In the genomic region with DNA sequence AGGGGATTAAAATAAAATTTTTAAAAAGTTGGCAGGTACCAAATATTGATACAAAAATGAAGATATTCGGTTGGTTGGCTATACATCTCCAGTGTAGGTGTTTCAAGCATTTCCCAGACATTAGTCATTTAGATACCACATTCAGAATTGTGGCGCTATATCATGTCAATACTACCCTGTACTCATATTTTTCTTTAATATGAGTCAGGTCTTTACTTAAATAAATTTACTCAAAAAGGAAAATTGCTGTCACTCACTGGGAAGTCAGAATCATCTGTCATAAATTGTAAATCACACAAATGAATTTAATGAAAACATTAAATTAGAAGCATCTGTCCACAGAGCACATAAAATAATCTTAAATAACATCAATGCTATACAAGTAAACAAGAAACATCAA, we compare ENCODE assay signal across 15 cellular contexts.
DNase-seq lines count a peak whose midpoint lies in the region; ATAC-seq and TF ChIP-seq lines count a peak whose summit lies in the region.
"Had no signal": no experiment of that assay in that cellular context is flagged by ENCODE, and none has a peak within 500 bp of the region (broad histone marks: within the 10 kb centered on the region; RNA-seq: fewer than 3 reads in every experiment).

No MANE protein-coding gene starts in this region.

- no peak for ATAC-seq in PC-3
- no peak for ATAC-seq in HG03108 (IDR thresholded peaks at IDR 0.05; ENCODE audit: unreplicated experiment)

- peaks cover 25% of the 10 kb centered on the region for H3K4me1 Mint-ChIP-seq in activated CD4-positive, alpha-beta T cell treated with anti-CD3 and anti-CD28 coated beads, Interleukin-2, amount 10 ng/mL, durations not matched to agents 7 days and 5 days
- peaks cover 27% of the 10 kb centered on the region for H3K4me1 Mint-ChIP-seq in activated T-helper 2 cell treated with anti-CD3 and anti-CD28 coated beads, Interferon-gamma antibody, Interleukin-2, Interleukin-4, amounts not matched to agents 10 μg/mL and 5 μg/mL and 100 μg/mL, durations not matched to agents 14 hours and 24 hours and 36 hours (ENCODE audit: low read depth)

- peak overlapping the region; percentile 51; the same call in 1 of the 2 replicates for H3K9ac ChIP-seq in PC-3 (ENCODE audit: low read length)

- no TSS peak for BruUV-seq in PC-3 (replicated peaks; lab: Mats Ljungman, UMichigan)

- H3F3A ChIP-seq in PC-3 (ENCODE audit: low read length, unreplicated experiment), result no peaks in the 10 kb centered on the region

- H4K20me1 ChIP-seq in PC-3 (ENCODE audit: low read length), result no peaks in the 10 kb centered on the region

- no peak overlapping the region for H3K4me2 ChIP-seq in PC-3 (ENCODE audit: low read length)

- H3K9me3 ChIP-seq in PC-3 (ENCODE audit: low read length), result no peaks in the 10 kb centered on the region
- H3K9me3 ChIP-seq: ascending aorta had no signal

- H3K9me3 Mint-ChIP-seq in activated CD4-positive, alpha-beta T cell treated with anti-CD3 and anti-CD28 coated beads, Interleukin-2, amount 10 ng/mL, durations not matched to agents 7 days and 5 days, result peaks cover 13% of the 10 kb centered on the region
- H3K9me3 Mint-ChIP-seq in activated T-helper 2 cell treated with anti-CD3 and anti-CD28 coated beads, Interferon-gamma antibody, Interleukin-2, Interleukin-4, amounts not matched to agents 10 μg/mL and 5 μg/mL and 100 μg/mL, durations not matched to agents 14 hours and 24 hours and 36 hours, result no peaks in the 10 kb centered on the region

- H3K27ac Mint-ChIP-seq in activated CD4-positive, alpha-beta T cell treated with anti-CD3 and anti-CD28 coated beads, Interleukin-2, amount 10 ng/mL, durations not matched to agents 7 days and 5 days, result peak overlapping the region; percentile 95
- peak overlapping the region; percentile 96 for H3K27ac Mint-ChIP-seq in activated T-helper 2 cell treated with anti-CD3 and anti-CD28 coated beads, Interferon-gamma antibody, Interleukin-2, Interleukin-4, amounts not matched to agents 10 μg/mL and 5 μg/mL and 100 μg/mL, durations not matched to agents 14 hours and 24 hours and 36 hours

- H3K4me3 Mint-ChIP-seq in activated CD4-positive, alpha-beta T cell treated with anti-CD3 and anti-CD28 coated beads, Interleukin-2, amount 10 ng/mL, durations not matched to agents 7 days and 5 days, result no peak overlapping the region
- no peak overlapping the region for H3K4me3 Mint-ChIP-seq in activated T-helper 2 cell treated with anti-CD3 and anti-CD28 coated beads, Interferon-gamma antibody, Interleukin-2, Interleukin-4, amounts not matched to agents 10 μg/mL and 5 μg/mL and 100 μg/mL, durations not matched to agents 14 hours and 24 hours and 36 hours (ENCODE audit: low read depth)

- no peak for DNase-seq in activated CD4-positive, alpha-beta T cell treated with anti-CD3 and anti-CD28 coated beads, Interleukin-2, amount 10 ng/mL, durations not matched to agents 7 days and 5 days
- no peak for DNase-seq in activated CD4-positive, alpha-beta T cell treated with anti-CD3 and anti-CD28 coated beads, Interleukin-2, amount 50 U/mL, for 48 hours
- DNase-seq in PC-3 (peak; percentile 51), iris pigment epithelial cell (ENCODE audit: low read depth) (peak; percentile 27), NCI-H510A treated with DMSO at 0.1 percent for 48 hours (lab: John Stamatoyannopoulos, UW) (no peak), NCI-H2107 treated with DMSO at 0.1 percent for 48 hours (lab: John Stamatoyannopoulos, UW; ENCODE audit: unreplicated experiment) (no peak)
- DNase-seq in activated T-helper 2 cell treated with anti-CD3 and anti-CD28 coated beads, Interferon-gamma antibody, Interleukin-2, Interleukin-4, amounts not matched to agents 10 μg/mL and 5 μg/mL and 100 μg/mL, durations not matched to agents 14 hours and 24 hours and 36 hours (ENCODE audit: low spot score), result no peak
- DNase-seq: DND-41; glutamatergic neuron; NCI-H2081 treated with DMSO at 0.1 percent for 48 hours; NCI-H524 treated with DMSO at 0.1 percent for 48 hours; stimulated activated CD4-positive, alpha-beta T cell treated with anti-CD3 and anti-CD28 coated beads, Interleukin-15, amount 100 ng/mL, for 24 hours had no signal

- H3K36me3 Mint-ChIP-seq in activated CD4-positive, alpha-beta T cell treated with anti-CD3 and anti-CD28 coated beads, Interleukin-2, amount 10 ng/mL, durations not matched to agents 7 days and 5 days (ENCODE audit: low read depth), result peaks cover 17% of the 10 kb centered on the region
- H3K36me3 Mint-ChIP-seq in activated T-helper 2 cell treated with anti-CD3 and anti-CD28 coated beads, Interferon-gamma antibody, Interleukin-2, Interleukin-4, amounts not matched to agents 10 μg/mL and 5 μg/mL and 100 μg/mL, durations not matched to agents 14 hours and 24 hours and 36 hours (ENCODE audit: low read depth), result peaks cover 4% of the 10 kb centered on the region

- no peaks in the 10 kb centered on the region for H3K79me2 ChIP-seq in PC-3 (ENCODE audit: low read length)

- no peak for TF ChIP-seq CTCF in PC-3 (conservative IDR thresholded peaks at IDR 0.05; ENCODE audit: low read depth, low read length)

- peaks cover 5% of the 10 kb centered on the region; the same call in 1 of the 2 replicates for H3K4me1 ChIP-seq in PC-3 (ENCODE audit: insufficient read depth, low read length)
- H3K4me1 ChIP-seq: ascending aorta had no signal

- POLR2A ChIA-PET in activated CD4-positive, alpha-beta T cell treated with anti-CD3 and anti-CD28 coated beads, Interleukin-2, amount 10 ng/mL, durations not matched to agents 7 days and 5 days (lab: Charles Lee), result no interaction called here
- POLR2A ChIA-PET in PC-3 (lab: Charles Lee; ENCODE audit: unreplicated experiment), result no interaction called here

- intact Hi-C loops in PC-3 (cut with micrococcal nuclease), result no loop called here
- intact Hi-C loops in activated T-helper 2 cell treated with anti-CD3 and anti-CD28 coated beads, Interferon-gamma antibody, Interleukin-2, Interleukin-4, amounts not matched to agents 10 μg/mL and 5 μg/mL and 100 μg/mL, durations not matched to agents 14 hours and 24 hours and 36 hours (cut with micrococcal nuclease), result loop anchor here (5.0 to 10.0 kb wide), 2 partner anchors 142 to 1130 kb away; a partner anchor contains a TSS

- no peaks in the 10 kb centered on the region for H3K36me3 ChIP-seq in PC-3 (ENCODE audit: low read depth, low read length)
- H3K36me3 ChIP-seq: ascending aorta had no signal

- no peaks in the 10 kb centered on the region for H3K9me2 ChIP-seq in PC-3 (replicated peaks; ENCODE audit: low read length)

- no peak overlapping the region for H2AFZ ChIP-seq in PC-3 (ENCODE audit: low read length)

- no peak overlapping the region for H3K4me3 ChIP-seq in PC-3 (ENCODE audit: low read length)
- H3K4me3 ChIP-seq: ascending aorta, coronary artery had no signal

- no peaks in the 10 kb centered on the region for H3K27me3 ChIP-seq in PC-3 (ENCODE audit: low read length)
- H3K27me3 ChIP-seq: ascending aorta had no signal

- no peaks in the 10 kb centered on the region for H3K27me3 Mint-ChIP-seq in activated CD4-positive, alpha-beta T cell treated with anti-CD3 and anti-CD28 coated beads, Interleukin-2, amount 10 ng/mL, durations not matched to agents 7 days and 5 days
- H3K27me3 Mint-ChIP-seq in activated T-helper 2 cell treated with anti-CD3 and anti-CD28 coated beads, Interferon-gamma antibody, Interleukin-2, Interleukin-4, amounts not matched to agents 10 μg/mL and 5 μg/mL and 100 μg/mL, durations not matched to agents 14 hours and 24 hours and 36 hours (ENCODE audit: low read depth), result no peaks in the 10 kb centered on the region

- CTCF ChIA-PET in activated CD4-positive, alpha-beta T cell treated with anti-CD3 and anti-CD28 coated beads, Interleukin-2, amount 10 ng/mL, durations not matched to agents 7 days and 5 days (lab: Charles Lee), result no interaction called here
- CTCF ChIA-PET in PC-3 (lab: Charles Lee), result no interaction called here

- peak overlapping the region; percentile 87 for H3K27ac ChIP-seq in PC-3 (ENCODE audit: low read length)
- H3K27ac ChIP-seq: ascending aorta, coronary artery had no signal

Comparison
In these comparisons a context has a peak if more than half of its experiments do, and no peak if none do; other contexts are left out.
1. DNase-seq: peak in PC-3 (single experiment) and iris pigment epithelial cell (single experiment); none in activated CD4-positive, alpha-beta T cell treated with anti-CD3 and anti-CD28 coated beads, Interleukin-2, amount 10 ng/mL, durations not matched to agents 7 days and 5 days (single experiment), activated CD4-positive, alpha-beta T cell treated with anti-CD3 and anti-CD28 coated beads, Interleukin-2, amount 50 U/mL, for 48 hours (0 of 2), activated T-helper 2 cell treated with anti-CD3 and anti-CD28 coated beads, Interferon-gamma antibody, Interleukin-2, Interleukin-4, amounts not matched to agents 10 μg/mL and 5 μg/mL and 100 μg/mL, durations not matched to agents 14 hours and 24 hours and 36 hours (single experiment), NCI-H510A treated with DMSO at 0.1 percent for 48 hours (single experiment) and NCI-H2107 treated with DMSO at 0.1 percent for 48 hours (single experiment).